ENCODE assay signal across 13 cellular contexts in the genomic region with DNA sequence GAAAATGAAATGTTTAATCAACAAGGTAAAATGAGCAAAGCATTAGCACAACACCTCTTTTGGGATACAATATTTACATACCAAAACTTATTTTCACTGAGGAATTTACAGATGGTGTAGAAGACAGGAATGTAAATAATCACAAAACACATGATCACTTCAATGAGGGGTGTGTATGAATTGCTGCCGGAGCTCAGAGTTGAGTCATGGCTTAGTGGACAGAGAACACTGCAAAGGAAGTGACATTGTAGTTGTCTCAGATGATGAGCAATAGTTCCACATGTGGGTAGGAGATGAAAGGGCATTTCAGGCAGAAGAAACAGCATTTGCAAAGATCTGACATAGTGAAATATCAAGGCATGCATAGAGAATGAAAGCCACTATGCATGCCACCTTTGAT. TPM values are rescaled to one million over a fixed set of nuclear protein-coding genes. Genes with fewer than 3 reads are reported as not detected.
DNase-seq lines count a peak whose midpoint lies in the region; ATAC-seq lines count a peak whose summit lies in the region.
"Had no signal": no experiment of that assay in that cellular context is flagged by ENCODE, and none has a peak within 500 bp of the region (broad histone marks: within the 10 kb centered on the region; RNA-seq: fewer than 3 reads in every experiment).

No MANE protein-coding gene starts in this region.

- no peaks in the 10 kb centered on the region for H3K36me3 Mint-ChIP-seq in activated T-helper 17 cell treated with anti-CD3 and anti-CD28 coated beads, Interleukin-2, amount 50 U/mL, for 72 hours (ENCODE audit: low read depth)
- no peaks in the 10 kb centered on the region for H3K36me3 Mint-ChIP-seq in activated CD8-positive, alpha-beta memory T cell treated with anti-CD3 and anti-CD28 coated beads, Interleukin-2, amount 10 ng/mL, durations not matched to agents 7 days and 5 days
- H3K36me3 Mint-ChIP-seq: activated naive CD4-positive, alpha-beta T cell treated with anti-CD3 and anti-CD28 coated beads, Interleukin-2, amount 50 U/mL, for 24 hours; CD4-positive, alpha-beta memory T cell had no signal

- peaks cover 70% of the 10 kb centered on the region for H3K27me3 Mint-ChIP-seq in activated T-helper 17 cell treated with anti-CD3 and anti-CD28 coated beads, Interleukin-2, amount 50 U/mL, for 72 hours
- peaks cover 30% of the 10 kb centered on the region for H3K27me3 Mint-ChIP-seq in activated CD8-positive, alpha-beta memory T cell treated with anti-CD3 and anti-CD28 coated beads, Interleukin-2, amount 10 ng/mL, durations not matched to agents 7 days and 5 days

- H3K27ac Mint-ChIP-seq in activated T-helper 17 cell treated with anti-CD3 and anti-CD28 coated beads, Interleukin-2, amount 50 U/mL, for 72 hours = no peak overlapping the region
- no peak overlapping the region for H3K27ac Mint-ChIP-seq in activated CD8-positive, alpha-beta memory T cell treated with anti-CD3 and anti-CD28 coated beads, Interleukin-2, amount 10 ng/mL, durations not matched to agents 7 days and 5 days
- H3K27ac Mint-ChIP-seq: activated naive CD4-positive, alpha-beta T cell treated with anti-CD3 and anti-CD28 coated beads, Interleukin-2, amount 50 U/mL, for 24 hours had no signal

- peak; percentile 57 for DNase-seq in AG20443 (ENCODE audit: low spot score)
- peak; percentile 98 for DNase-seq in HCEC 1CT
- DNase-seq in iris pigment epithelial cell (ENCODE audit: low read depth) = peak; percentile 9
- no peak for DNase-seq in NCI-H526 (lab: John Stamatoyannopoulos, UW)
- DNase-seq in activated CD8-positive, alpha-beta memory T cell treated with anti-CD3 and anti-CD28 coated beads, Interleukin-2, amount 10 ng/mL, durations not matched to agents 7 days and 5 days = no peak
- DNase-seq: CD4-positive, alpha-beta memory T cell; colonic mucosa had no signal

- H3K9me3 Mint-ChIP-seq in activated T-helper 17 cell treated with anti-CD3 and anti-CD28 coated beads, Interleukin-2, amount 50 U/mL, for 72 hours = no peaks in the 10 kb centered on the region
- H3K9me3 Mint-ChIP-seq in activated CD8-positive, alpha-beta memory T cell treated with anti-CD3 and anti-CD28 coated beads, Interleukin-2, amount 10 ng/mL, durations not matched to agents 7 days and 5 days (ENCODE audit: low read depth) = no peaks in the 10 kb centered on the region
- H3K9me3 Mint-ChIP-seq: activated naive CD4-positive, alpha-beta T cell treated with anti-CD3 and anti-CD28 coated beads, Interleukin-2, amount 50 U/mL, for 24 hours; CD4-positive, alpha-beta memory T cell had no signal

- CTCF ChIA-PET in activated CD8-positive, alpha-beta memory T cell treated with anti-CD3 and anti-CD28 coated beads, Interleukin-2, amount 10 ng/mL, durations not matched to agents 7 days and 5 days (lab: Charles Lee) = no interaction called here

- ATAC-seq in activated T-helper 17 cell treated with anti-CD3 and anti-CD28 coated beads, Interleukin-2, amount 50 U/mL, for 72 hours (replicated peaks) = peak; percentile 57
- ATAC-seq in HG03025 (IDR thresholded peaks at IDR 0.05; ENCODE audit: low FRiP score, unreplicated experiment) = no peak
- ATAC-seq in activated CD8-positive, alpha-beta memory T cell treated with anti-CD3 and anti-CD28 coated beads, Interleukin-2, amount 10 ng/mL, durations not matched to agents 7 days and 5 days = no peak
- no peak for ATAC-seq in GM19328 (IDR thresholded peaks at IDR 0.05; ENCODE audit: unreplicated experiment)

- H3K4me3 Mint-ChIP-seq in activated T-helper 17 cell treated with anti-CD3 and anti-CD28 coated beads, Interleukin-2, amount 50 U/mL, for 72 hours = no peak overlapping the region
- no peak overlapping the region for H3K4me3 Mint-ChIP-seq in activated CD8-positive, alpha-beta memory T cell treated with anti-CD3 and anti-CD28 coated beads, Interleukin-2, amount 10 ng/mL, durations not matched to agents 7 days and 5 days
- H3K4me3 Mint-ChIP-seq: activated naive CD4-positive, alpha-beta T cell treated with anti-CD3 and anti-CD28 coated beads, Interleukin-2, amount 50 U/mL, for 24 hours; CD4-positive, alpha-beta memory T cell had no signal

- H3K4me1 Mint-ChIP-seq in activated T-helper 17 cell treated with anti-CD3 and anti-CD28 coated beads, Interleukin-2, amount 50 U/mL, for 72 hours = no peaks in the 10 kb centered on the region
- H3K4me1 Mint-ChIP-seq in activated CD8-positive, alpha-beta memory T cell treated with anti-CD3 and anti-CD28 coated beads, Interleukin-2, amount 10 ng/mL, durations not matched to agents 7 days and 5 days = no peaks in the 10 kb centered on the region
- H3K4me1 Mint-ChIP-seq: activated naive CD4-positive, alpha-beta T cell treated with anti-CD3 and anti-CD28 coated beads, Interleukin-2, amount 50 U/mL, for 24 hours; CD4-positive, alpha-beta memory T cell had no signal

RNA-seq across cellular contexts. Expression of gene KPRP, which starts 5.6 kb away (rescaled TPM):
- not detected for total RNA-seq in activated T-helper 17 cell treated with anti-CD3 and anti-CD28 coated beads, Interleukin-2, amount 50 U/mL, for 72 hours
- total RNA-seq in activated CD8-positive, alpha-beta memory T cell treated with anti-CD3 and anti-CD28 coated beads, Interleukin-2, amount 10 ng/mL, durations not matched to agents 7 days and 5 days = not detected
- total RNA-seq: CD4-positive, alpha-beta memory T cell; colonic mucosa; kidney epithelial cell; subcutaneous adipose tissue had no signal

RNA-seq across cellular contexts. Expression of gene LCE1F, which starts 22.7 kb away (rescaled TPM):
- not detected for total RNA-seq in activated T-helper 17 cell treated with anti-CD3 and anti-CD28 coated beads, Interleukin-2, amount 50 U/mL, for 72 hours
- total RNA-seq in activated CD8-positive, alpha-beta memory T cell treated with anti-CD3 and anti-CD28 coated beads, Interleukin-2, amount 10 ng/mL, durations not matched to agents 7 days and 5 days = not detected
- total RNA-seq: CD4-positive, alpha-beta memory T cell; colonic mucosa; kidney epithelial cell; subcutaneous adipose tissue had no signal

RNA-seq across cellular contexts. Expression of gene LCE1E, which starts 33.8 kb away (rescaled TPM):
- not detected for total RNA-seq in activated T-helper 17 cell treated with anti-CD3 and anti-CD28 coated beads, Interleukin-2, amount 50 U/mL, for 72 hours
- total RNA-seq in activated CD8-positive, alpha-beta memory T cell treated with anti-CD3 and anti-CD28 coated beads, Interleukin-2, amount 10 ng/mL, durations not matched to agents 7 days and 5 days = not detected
- total RNA-seq: CD4-positive, alpha-beta memory T cell; colonic mucosa; kidney epithelial cell; subcutaneous adipose tissue had no signal

RNA-seq across cellular contexts. Expression of gene LCE4A, which starts 44.3 kb away (rescaled TPM):
- total RNA-seq in activated T-helper 17 cell treated with anti-CD3 and anti-CD28 coated beads, Interleukin-2, amount 50 U/mL, for 72 hours = not detected
- not detected for total RNA-seq in activated CD8-positive, alpha-beta memory T cell treated with anti-CD3 and anti-CD28 coated beads, Interleukin-2, amount 10 ng/mL, durations not matched to agents 7 days and 5 days
- total RNA-seq: CD4-positive, alpha-beta memory T cell; colonic mucosa; kidney epithelial cell; subcutaneous adipose tissue had no signal

RNA-seq across cellular contexts. Expression of gene LCE1D, which starts 44.3 kb away (rescaled TPM):
- not detected for total RNA-seq in activated T-helper 17 cell treated with anti-CD3 and anti-CD28 coated beads, Interleukin-2, amount 50 U/mL, for 72 hours
- total RNA-seq in activated CD8-positive, alpha-beta memory T cell treated with anti-CD3 and anti-CD28 coated beads, Interleukin-2, amount 10 ng/mL, durations not matched to agents 7 days and 5 days = not detected
- total RNA-seq: CD4-positive, alpha-beta memory T cell; colonic mucosa; kidney epithelial cell; subcutaneous adipose tissue had no signal

Comparison
In these comparisons a context has a peak if more than half of its experiments do, and no peak if none do; other contexts are left out.
1. DNase-seq: peak in AG20443 (single experiment), HCEC 1CT (single experiment) and iris pigment epithelial cell (single experiment); none in NCI-H526 (0 of 2) and activated CD8-positive, alpha-beta memory T cell treated with anti-CD3 and anti-CD28 coated beads, Interleukin-2, amount 10 ng/mL, durations not matched to agents 7 days and 5 days (single experiment).